In genomic region chr16:80540516-80541305, GRCh38 we compare ENCODE assay signal across 8 cellular contexts. TPM values are rescaled to one million over a fixed set of nuclear protein-coding genes. Genes with fewer than 3 reads are reported as not detected.
DNase-seq lines count a peak whose midpoint lies in the region; ATAC-seq lines count a peak whose summit lies in the region.

Gene DYNLRB2, plus strand, starts transcription at chr16:80540993. Its CDS starts 84 bp downstream, at chr16:80541077.

- peak; percentile 98 for ATAC-seq in GM21529 (IDR thresholded peaks at IDR 0.05; ENCODE audit: unreplicated experiment)
- peak; percentile 90 to 95 for ATAC-seq in activated naive CD4-positive, alpha-beta T cell treated with anti-CD3 and anti-CD28 coated beads, Interleukin-2, amount 50 U/mL, for 72 hours

- peak within 1 kb of the TSS; percentile 94 to 99 for H3K27ac Mint-ChIP-seq in activated naive CD4-positive, alpha-beta T cell treated with anti-CD3 and anti-CD28 coated beads, Interleukin-2, amount 50 U/mL, for 72 hours

- no peak within 1 kb of the TSS for H3K27ac ChIP-seq in SJSA1
- peak within 1 kb of the TSS; percentile 68 for H3K27ac ChIP-seq in substantia nigra (ENCODE audit: low read depth, low read length, poor library complexity, severe bottlenecking)

- peaks cover 0 to 10% of the 10 kb centered on the region in 2 donors for H3K9me3 Mint-ChIP-seq in activated naive CD4-positive, alpha-beta T cell treated with anti-CD3 and anti-CD28 coated beads, Interleukin-2, amount 50 U/mL, for 72 hours

- H3K4me1 ChIP-seq in SJSA1 (replicated peaks) = peaks cover 11% of the 10 kb centered on the region

- DNase-seq in DMS153 treated with DMSO at 0.1 percent for 48 hours (lab: John Stamatoyannopoulos, UW; ENCODE audit: unreplicated experiment) (peak; percentile 91), SJSA1 (ENCODE audit: low read depth in 1 of 2, low spot score in 2 of 2) (peak; percentile 67 to 87), glomerular endothelial cell (ENCODE audit: extremely low read depth, low read depth, low spot score) (peak; percentile 55), non-pigmented ciliary epithelial cell (ENCODE audit: low read depth) (peak; percentile 66), substantia nigra (lab: John Stamatoyannopoulos, UW) (peak; percentile 56 to 95 (median 87))
- DNase-seq in Jurkat, Clone E6-1 (ENCODE audit: low read depth, low spot score) = peak; percentile 80
- DNase-seq in activated naive CD4-positive, alpha-beta T cell treated with anti-CD3 and anti-CD28 coated beads, Interleukin-2, amount 50 U/mL, for 72 hours (ENCODE audit: low spot score in 2 of 2) = peak; percentile 92 to 95

- peaks cover 12 to 19% of the 10 kb centered on the region in 2 donors for H3K36me3 Mint-ChIP-seq in activated naive CD4-positive, alpha-beta T cell treated with anti-CD3 and anti-CD28 coated beads, Interleukin-2, amount 50 U/mL, for 72 hours

- no peaks in the 10 kb centered on the region for H3K36me3 ChIP-seq in SJSA1

- peaks cover 3% of the 10 kb centered on the region; the same call in 1 of the 2 replicates for H3K9me3 ChIP-seq in SJSA1 (replicated peaks)

- no peaks in the 10 kb centered on the region; the same call in 1 of the 2 replicates for H3K27me3 ChIP-seq in SJSA1 (replicated peaks)

- peak within 1 kb of the TSS; percentile 58 for H3K4me3 ChIP-seq in Jurkat, Clone E6-1 (ENCODE audit: low read length)
- H3K4me3 ChIP-seq in SJSA1 = peak within 1 kb of the TSS; percentile 40

RNA-seq across cellular contexts. Expression of gene DYNLRB2, which starts in this region (rescaled TPM):
- not detected for polyA plus RNA-seq in Jurkat, Clone E6-1 (2012; ENCODE audit: insufficient read depth, insufficient read length)
- not detected in 2 replicates for total RNA-seq in SJSA1 (2014; rRNA removed; shearing (Covaris generic))
- not detected for total RNA-seq in activated naive CD4-positive, alpha-beta T cell treated with anti-CD3 and anti-CD28 coated beads, Interleukin-2, amount 50 U/mL, for 72 hours
- not detected in 2 replicates for total RNA-seq in glomerular endothelial cell

Comparison
In these comparisons a context has a peak if more than half of its experiments do, and no peak if none do; other contexts are left out.
1. Peak in DNase-seq and H3K4me3 ChIP-seq in SJSA1; RNA of the gene not detected or under 1 TPM.
2. Peak in DNase-seq and ATAC-seq in activated naive CD4-positive, alpha-beta T cell treated with anti-CD3 and anti-CD28 coated beads, Interleukin-2, amount 50 U/mL, for 72 hours; RNA of the gene not detected or under 1 TPM.
3. Peak in DNase-seq in glomerular endothelial cell; RNA of the gene not detected or under 1 TPM.